In the genomic region with DNA sequence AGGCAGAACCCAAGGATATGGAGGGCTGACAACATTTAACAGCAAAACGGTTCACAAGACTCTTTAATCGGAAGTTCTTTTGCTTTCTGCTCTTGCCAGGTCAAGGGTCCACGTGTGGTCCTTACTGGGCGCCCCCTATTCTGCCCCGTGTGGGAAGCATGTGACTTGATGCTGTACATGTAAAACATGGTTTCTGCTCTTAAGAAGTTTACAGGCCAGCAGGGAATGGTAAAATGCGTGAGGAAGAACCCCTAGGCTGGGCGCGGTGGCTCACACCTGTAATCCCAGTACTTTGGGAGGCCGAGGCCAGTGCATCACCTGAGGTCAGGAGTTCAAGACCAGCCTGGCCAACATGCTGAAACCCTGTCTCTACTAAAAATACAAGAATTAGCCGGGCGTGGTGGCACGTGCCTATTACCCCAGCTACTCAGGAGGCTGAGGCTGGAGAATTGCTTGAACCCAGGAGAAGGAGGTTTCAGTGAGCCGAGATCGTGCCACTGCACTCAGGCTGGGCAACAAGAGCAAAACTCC, we compare ENCODE assay signal across 17 cellular contexts. TPM values are rescaled to one million over a fixed set of nuclear protein-coding genes. Genes with fewer than 3 reads are reported as not detected.
DNase-seq lines count a peak whose midpoint lies in the region; ATAC-seq and TF ChIP-seq lines count a peak whose summit lies in the region.
"Had no signal": no experiment of that assay in that cellular context is flagged by ENCODE, and none has a peak within 500 bp of the region (broad histone marks: within the 10 kb centered on the region; RNA-seq: fewer than 3 reads in every experiment).

No MANE protein-coding gene starts in this region.

- no peaks in the 10 kb centered on the region for H3K9me3 Mint-ChIP-seq in activated CD8-positive, alpha-beta T cell treated with anti-CD3 and anti-CD28 coated beads for 36 hours
- H3K9me3 Mint-ChIP-seq in memory B cell = no peaks in the 10 kb centered on the region
- H3K9me3 Mint-ChIP-seq: nephron had no signal

- no peak for TF ChIP-seq POLR2A in heart left ventricle (IDR thresholded peaks at IDR 0.05)

- POLR2A ChIA-PET in activated CD8-positive, alpha-beta T cell treated with anti-CD3 and anti-CD28 coated beads for 36 hours (lab: Charles Lee) = no interaction called here

- DNase-seq in right atrium auricular region (ENCODE audit: low spot score) (peak; percentile 47), heart left ventricle (no peak), memory B cell (ENCODE audit: low spot score in 2 of 2) (no peak), AG20443 (ENCODE audit: low spot score) (no peak)
- no peak for DNase-seq in activated CD8-positive, alpha-beta T cell treated with anti-CD3 and anti-CD28 coated beads for 36 hours
- no peak for DNase-seq in stimulated activated CD4-positive, alpha-beta T cell treated with anti-CD3 and anti-CD28 coated beads, Interleukin-15, amount 100 ng/mL, for 24 hours
- no peak for DNase-seq in effector CD8-positive, alpha-beta T cell (lab: John Stamatoyannopoulos, UW)
- DNase-seq: activated CD4-positive, alpha-beta T cell treated with anti-CD3 and anti-CD28 coated beads, Interleukin-2, amount 50 U/mL, for 4 hours; activated effector memory CD4-positive, alpha-beta T cell treated with anti-CD3 and anti-CD28 coated beads, Interleukin-2, amount 50 U/mL, for 16 hours; KBM-7; NCI-H1930; tibial artery had no signal

- no peaks in the 10 kb centered on the region for H3K27me3 ChIP-seq in right atrium auricular region
- H3K27me3 ChIP-seq in heart left ventricle = no peaks in the 10 kb centered on the region
- H3K27me3 ChIP-seq: tibial artery had no signal

- TF ChIP-seq CTCF in right atrium auricular region (IDR thresholded peaks at IDR 0.05) (no peak), heart left ventricle (IDR thresholded peaks at IDR 0.05) (no peak)
- TF ChIP-seq CTCF in activated CD8-positive, alpha-beta T cell treated with anti-CD3 and anti-CD28 coated beads for 36 hours (IDR thresholded peaks at IDR 0.05) = no peak

- CTCF ChIA-PET in activated CD8-positive, alpha-beta T cell treated with anti-CD3 and anti-CD28 coated beads for 36 hours (lab: Charles Lee) = no interaction called here

- intact Hi-C loops in heart left ventricle (cut with DNase I) = loop anchor here in 3 of 10 donors (10.0 kb wide), 5 partner anchors 160 to 630 kb away; partner anchors contain the start of gene PFDN4 (in 2 of the 3)
- intact Hi-C loops in activated CD8-positive, alpha-beta T cell treated with anti-CD3 and anti-CD28 coated beads for 36 hours (cut with micrococcal nuclease) = no loop called here

- ATAC-seq in heart left ventricle (no peak), memory B cell (ENCODE audit: low read depth) (no peak), GM18909 (IDR thresholded peaks at IDR 0.05; ENCODE audit: poor library complexity, unreplicated experiment) (no peak)
- no peak for ATAC-seq in activated CD8-positive, alpha-beta T cell treated with anti-CD3 and anti-CD28 coated beads for 36 hours
- ATAC-seq: Right ventricle myocardium inferior had no signal

- H3K27ac ChIP-seq in right atrium auricular region (no peak overlapping the region), heart left ventricle (no peak overlapping the region)
- H3K27ac ChIP-seq: prostate gland, tibial artery had no signal

- H3K27me3 Mint-ChIP-seq in activated CD8-positive, alpha-beta T cell treated with anti-CD3 and anti-CD28 coated beads for 36 hours = no peaks in the 10 kb centered on the region
- no peaks in the 10 kb centered on the region for H3K27me3 Mint-ChIP-seq in memory B cell

- H3K9me3 ChIP-seq in right atrium auricular region (no peaks in the 10 kb centered on the region), heart left ventricle (no peaks in the 10 kb centered on the region)
- H3K9me3 ChIP-seq: prostate gland, tibial artery had no signal

- peak overlapping the region; percentile 94 for H3K27ac Mint-ChIP-seq in activated CD8-positive, alpha-beta T cell treated with anti-CD3 and anti-CD28 coated beads for 36 hours
- H3K27ac Mint-ChIP-seq in memory B cell = peak overlapping the region; percentile 87
- H3K27ac Mint-ChIP-seq: nephron had no signal

- H3K4me1 Mint-ChIP-seq in activated CD8-positive, alpha-beta T cell treated with anti-CD3 and anti-CD28 coated beads for 36 hours (ENCODE audit: low read depth) = peaks cover 82% of the 10 kb centered on the region
- H3K4me1 Mint-ChIP-seq in memory B cell = peaks cover 30% of the 10 kb centered on the region

- H3K4me1 ChIP-seq in right atrium auricular region = peaks cover 0 to 19% of the 10 kb centered on the region in 2 donors
- peaks cover 0 to 37% (median 19%) of the 10 kb centered on the region in 12 donors for H3K4me1 ChIP-seq in heart left ventricle
- H3K4me1 ChIP-seq: prostate gland had no signal

- 92 to 96% (median 92%) methylated on average over 14 of the region's 14 CpGs for WGBS in heart left ventricle, 4 donors

- peaks cover 85% of the 10 kb centered on the region for H3K36me3 Mint-ChIP-seq in activated CD8-positive, alpha-beta T cell treated with anti-CD3 and anti-CD28 coated beads for 36 hours (ENCODE audit: low read depth)
- H3K36me3 Mint-ChIP-seq in memory B cell = peaks cover 32% of the 10 kb centered on the region

- peaks cover 85% of the 10 kb centered on the region for H3K36me3 ChIP-seq in right atrium auricular region
- H3K36me3 ChIP-seq in heart left ventricle = peaks cover 0 to 94% (median 83%) of the 10 kb centered on the region in 9 donors

- no peak overlapping the region for H3K4me3 ChIP-seq in right atrium auricular region
- H3K4me3 ChIP-seq in heart left ventricle = no peak overlapping the region
- H3K4me3 ChIP-seq: prostate gland, smooth muscle cell, tibial artery had no signal

- H3K4me3 Mint-ChIP-seq in activated CD8-positive, alpha-beta T cell treated with anti-CD3 and anti-CD28 coated beads for 36 hours = no peak overlapping the region
- H3K4me3 Mint-ChIP-seq in memory B cell = no peak overlapping the region
- H3K4me3 Mint-ChIP-seq: nephron had no signal

RNA-seq across cellular contexts. Expression of gene ZNF217, which starts 19.3 kb away (rescaled TPM):
- total RNA-seq in right atrium auricular region (10 to 100 TPM in 1 of 2 donors, 1 to 10 TPM in 1; 7.6 to 13.8 TPM), heart left ventricle (10 to 100 TPM in 2 of 9 donors, 1 to 10 TPM in 7; 5.4 to 24.1 (median 8.6) TPM)
- 1 to 10 TPM; 3.7 to 5.0 TPM for polyA plus RNA-seq in heart left ventricle
- 10 to 100 TPM; 51.3 to 51.8 TPM for total RNA-seq in activated CD8-positive, alpha-beta T cell treated with anti-CD3 and anti-CD28 coated beads for 36 hours
